Comparison of ENCODE assay signal across 9 cellular contexts in the genomic region with DNA sequence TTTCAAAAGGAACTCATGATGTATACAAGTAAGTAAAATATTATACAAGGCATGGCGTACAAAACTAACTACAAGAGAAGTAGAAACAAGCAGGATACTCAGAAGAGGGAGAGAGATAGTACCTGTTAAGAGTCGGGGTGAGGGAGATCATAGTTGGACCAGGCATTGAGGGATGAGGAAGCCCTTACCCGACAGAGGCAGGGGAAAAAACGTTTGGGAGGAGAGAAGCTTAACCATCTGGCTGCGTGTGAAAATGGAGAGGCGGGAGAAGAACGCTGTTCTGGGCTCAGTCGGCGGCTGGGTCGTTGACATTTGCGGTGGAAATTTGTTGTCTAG. TPM values are rescaled to one million over a fixed set of nuclear protein-coding genes. Genes with fewer than 3 reads are reported as not detected.
DNase-seq lines count a peak whose midpoint lies in the region; ATAC-seq, FAIRE-seq and TF ChIP-seq lines count a peak whose summit lies in the region.
"Had no signal": no experiment of that assay in that cellular context is flagged by ENCODE, and none has a peak within 500 bp of the region (broad histone marks: within the 10 kb centered on the region; RNA-seq: fewer than 3 reads in every experiment).

No MANE protein-coding gene starts in this region.

- peak overlapping the region; percentile 78 for H3K4me3 Mint-ChIP-seq in activated T-cell treated with anti-CD3 and anti-CD28 coated beads, Interleukin-2, amount 50 U/mL, for 4 hours
- H3K4me3 Mint-ChIP-seq in stimulated activated memory B cell treated with anti-CD40 and anti-IgM and Interleukin-4, amounts not matched to agents 10 μg/mL and 1 μg/mL and 100 μg/mL, for 72 hours, result peak overlapping the region; percentile 79

- H3K27ac ChIP-seq in SK-N-MC (no peak overlapping the region), endothelial cell of umbilical vein (ENCODE audit: insufficient read depth, low read depth, low read length) (no peak overlapping the region)

- POLR2A ChIA-PET in endothelial cell of umbilical vein (lab: Charles Lee), result no interaction called here

- H3K4me1 ChIP-seq in endothelial cell of umbilical vein (ENCODE audit: control insufficient read depth, extremely low read depth, insufficient read depth, low read length), result peaks cover 34% of the 10 kb centered on the region

- H3K4me1 Mint-ChIP-seq in activated T-cell treated with anti-CD3 and anti-CD28 coated beads, Interleukin-2, amount 50 U/mL, for 4 hours (ENCODE audit: low read depth), result peaks cover 40% of the 10 kb centered on the region
- H3K4me1 Mint-ChIP-seq in stimulated activated memory B cell treated with anti-CD40 and anti-IgM and Interleukin-4, amounts not matched to agents 10 μg/mL and 1 μg/mL and 100 μg/mL, for 72 hours, result peaks cover 46% of the 10 kb centered on the region

- CTCF ChIA-PET in endothelial cell of umbilical vein (lab: Charles Lee), result interaction anchor here (3.0 to 6.7 kb wide), 4 partner anchors 44 to 70 kb away, joined by 15 to 93 read pairs (median 39); no protein-coding TSS in a partner anchor

- peak overlapping the region; percentile 26 for H2AFZ ChIP-seq in endothelial cell of umbilical vein (ENCODE audit: low read depth, low read length)

- dilution Hi-C loops in endothelial cell of umbilical vein (cut with MboI; ENCODE audit: extremely low pct_ligation_motif_present, low sequenced_read_pairs), result no loop called here

- no peak for DNase-seq in activated T-cell treated with anti-CD3 and anti-CD28 coated beads, Interleukin-2, amount 50 U/mL, for 4 hours
- DNase-seq in activated T-cell treated with anti-CD3 and anti-CD28 coated beads for 4 hours, result no peak
- DNase-seq in SK-N-MC (ENCODE audit: low read depth, low spot score), result no peak
- DNase-seq in endothelial cell of umbilical vein (ENCODE audit: low read depth, low spot score), result no peak
- no peak for DNase-seq in DMS53 (lab: John Stamatoyannopoulos, UW)
- no peak for DNase-seq in NCI-H2171 treated with DMSO at 0.1 percent for 48 hours (lab: John Stamatoyannopoulos, UW)

- H3K36me3 Mint-ChIP-seq in activated T-cell treated with anti-CD3 and anti-CD28 coated beads, Interleukin-2, amount 50 U/mL, for 4 hours (ENCODE audit: insufficient read depth), result no peaks in the 10 kb centered on the region
- H3K36me3 Mint-ChIP-seq in stimulated activated memory B cell treated with anti-CD40 and anti-IgM and Interleukin-4, amounts not matched to agents 10 μg/mL and 1 μg/mL and 100 μg/mL, for 72 hours, result no peaks in the 10 kb centered on the region

- peak overlapping the region; percentile 21; the same call in 1 of the 2 replicates for H3K4me3 ChIP-seq in SK-N-MC
- H3K4me3 ChIP-seq in endothelial cell of umbilical vein (replicated peaks in 1 of 3; ENCODE audit: insufficient read depth in 1 of 3, low read depth in 1 of 3, low read length in 3 of 3), result no peak overlapping the region

- no peaks in the 10 kb centered on the region for H3K9me3 Mint-ChIP-seq in activated T-cell treated with anti-CD3 and anti-CD28 coated beads, Interleukin-2, amount 50 U/mL, for 4 hours
- no peaks in the 10 kb centered on the region for H3K9me3 Mint-ChIP-seq in stimulated activated memory B cell treated with anti-CD40 and anti-IgM and Interleukin-4, amounts not matched to agents 10 μg/mL and 1 μg/mL and 100 μg/mL, for 72 hours

- ATAC-seq in activated T-cell treated with anti-CD3 and anti-CD28 coated beads, Interleukin-2, amount 50 U/mL, for 4 hours, result no peak
- ATAC-seq in stimulated activated memory B cell treated with anti-CD40 and anti-IgM and Interleukin-4, amounts not matched to agents 10 μg/mL and 1 μg/mL and 100 μg/mL, for 72 hours, result no peak
- no peak for ATAC-seq in GM21381 (IDR thresholded peaks at IDR 0.05; ENCODE audit: unreplicated experiment)

- H4K20me1 ChIP-seq in endothelial cell of umbilical vein (replicated peaks; ENCODE audit: control insufficient read depth, extremely low read depth, insufficient read depth, low read length), result peaks cover 4% of the 10 kb centered on the region

- no peaks in the 10 kb centered on the region for H3K9me1 ChIP-seq in endothelial cell of umbilical vein (replicated peaks; ENCODE audit: control insufficient read depth, extremely low read depth, insufficient read depth, low read length)

- H3K79me2 ChIP-seq in endothelial cell of umbilical vein (ENCODE audit: control insufficient read depth, insufficient read depth, low read length), result peaks cover 39% of the 10 kb centered on the region

- no peak for TF ChIP-seq POLR2A in endothelial cell of umbilical vein (IDR thresholded peaks at IDR 0.05; ENCODE audit: low read depth, low read length)

- H3K36me3 ChIP-seq in SK-N-MC (ENCODE audit: insufficient read depth, low read length) (no peaks in the 10 kb centered on the region), endothelial cell of umbilical vein (ENCODE audit: control insufficient read depth in 2 of 2, extremely low read depth in 1 of 2, insufficient read depth in 2 of 2, low read length in 2 of 2) (no peaks in the 10 kb centered on the region)
- H3K36me3 ChIP-seq: BE2C had no signal

- peak overlapping the region; percentile 89 for H3K27ac Mint-ChIP-seq in stimulated activated memory B cell treated with anti-CD40 and anti-IgM and Interleukin-4, amounts not matched to agents 10 μg/mL and 1 μg/mL and 100 μg/mL, for 72 hours

- no peak overlapping the region for H3K4me2 ChIP-seq in endothelial cell of umbilical vein (ENCODE audit: insufficient read depth, low read length)

- no peak for FAIRE-seq in endothelial cell of umbilical vein (lab: Jason Lieb, UNC)

- H3K27me3 Mint-ChIP-seq in activated T-cell treated with anti-CD3 and anti-CD28 coated beads, Interleukin-2, amount 50 U/mL, for 4 hours (ENCODE audit: low read depth), result peaks cover 12% of the 10 kb centered on the region
- H3K27me3 Mint-ChIP-seq in stimulated activated memory B cell treated with anti-CD40 and anti-IgM and Interleukin-4, amounts not matched to agents 10 μg/mL and 1 μg/mL and 100 μg/mL, for 72 hours, result no peaks in the 10 kb centered on the region

- intact Hi-C loops in endothelial cell of umbilical vein (cut with micrococcal nuclease), result loop anchor here (1.0 to 2.0 kb wide), 6 partner anchors 34 to 139 kb away; a partner anchor contains a TSS

- H3K27me3 ChIP-seq in endothelial cell of umbilical vein (ENCODE audit: control insufficient read depth in 2 of 2, insufficient read depth in 2 of 2, low read length in 2 of 2), result peaks cover 23% of the 10 kb centered on the region in 2 experiments

- BruUV-seq in endothelial cell of umbilical vein (replicated peaks; lab: Mats Ljungman, UMichigan), result no TSS peak

- no peak for TF ChIP-seq CTCF in endothelial cell of umbilical vein (IDR thresholded peaks at IDR 0.05; ENCODE audit: extremely low read depth in 1 of 2, insufficient read depth in 1 of 2, low read depth in 1 of 2, low read length in 2 of 2)

- H3K9ac ChIP-seq in SK-N-MC (ENCODE audit: insufficient read length) (no peak overlapping the region), endothelial cell of umbilical vein (replicated peaks; ENCODE audit: extremely low read depth, insufficient read depth, low read length) (no peak overlapping the region)

- H3K9me3 ChIP-seq in SK-N-MC (ENCODE audit: low read depth, low read length), result no peaks in the 10 kb centered on the region
- no peaks in the 10 kb centered on the region for H3K9me3 ChIP-seq in endothelial cell of umbilical vein (replicated peaks; ENCODE audit: control insufficient read depth, insufficient read depth, low read length)
- H3K9me3 ChIP-seq: BE2C had no signal

TF ChIP-seq in endothelial cell of umbilical vein, 7 proteins besides CTCF, POLR2A, EP300 and RAD21:
- TF ChIP-seq, protein P1, sequence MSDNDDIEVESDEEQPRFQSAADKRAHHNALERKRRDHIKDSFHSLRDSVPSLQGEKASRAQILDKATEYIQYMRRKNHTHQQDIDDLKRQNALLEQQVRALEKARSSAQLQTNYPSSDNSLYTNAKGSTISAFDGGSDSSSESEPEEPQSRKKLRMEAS (IDR thresholded peaks at IDR 0.05; ENCODE audit: insufficient read depth, insufficient read length), result no peak
- TF ChIP-seq FOS (IDR thresholded peaks at IDR 0.05; ENCODE audit: borderline replicate concordance, insufficient read depth, low read length) (no peak), MYC (IDR thresholded peaks at IDR 0.05; ENCODE audit: low read depth, low read length) (no peak), JUN (IDR thresholded peaks at IDR 0.05; ENCODE audit: borderline replicate concordance, insufficient read depth, insufficient read length, low read depth) (no peak), POLR2AphosphoS5 (IDR thresholded peaks at IDR 0.05; ENCODE audit: insufficient read depth, low read depth, low read length) (no peak), EZH2 (IDR thresholded peaks at IDR 0.05; ENCODE audit: borderline replicate concordance, low read depth, low read length, severe bottlenecking) (no peak), GATA2 (IDR thresholded peaks at IDR 0.05; ENCODE audit: insufficient read depth, insufficient read length, low read depth, low read length) (no peak)

RNA-seq across cellular contexts. Expression of a gene that starts 0.6 kb away (rescaled TPM):
- 10 to 100 TPM; 22.1 to 24.0 (median 23.6) TPM for total RNA-seq in activated T-cell treated with anti-CD3 and anti-CD28 coated beads, Interleukin-2, amount 50 U/mL, for 4 hours
- total RNA-seq in endothelial cell of umbilical vein, result 93.2 and 93.3 TPM in 2 replicates
- 33.6 and 35.1 TPM in 2 replicates for polyA plus RNA-seq in endothelial cell of umbilical vein
- 31.3 and 33.6 TPM in 2 replicates for polyA plus RNA-seq in endothelial cell of umbilical vein (2011; cell fraction: cytosol; rRNA removed)
- 143 and 146 TPM in 2 replicates for polyA plus RNA-seq in endothelial cell of umbilical vein (2011; cell fraction: nucleus; rRNA removed)
- 37.7 and 39.3 TPM in 2 replicates for polyA plus RNA-seq in endothelial cell of umbilical vein (2012)
- 107 and 110 TPM in 2 replicates for polyA minus RNA-seq in endothelial cell of umbilical vein
- 4.4 TPM for polyA minus RNA-seq in endothelial cell of umbilical vein (2011; cell fraction: cytosol; rRNA and poly(A)+ RNA removed)
- polyA minus RNA-seq in endothelial cell of umbilical vein (2011; cell fraction: nucleus; rRNA and poly(A)+ RNA removed), result 75.3 and 104 TPM in 2 replicates

RNA-seq across cellular contexts. Expression of a gene that starts 33.6 kb away (rescaled TPM):
- total RNA-seq in activated T-cell treated with anti-CD3 and anti-CD28 coated beads, Interleukin-2, amount 50 U/mL, for 4 hours, result 100 to 1,000 TPM; 383 to 509 (median 438) TPM
- total RNA-seq in endothelial cell of umbilical vein, result 393 and 395 TPM in 2 replicates
- polyA plus RNA-seq in endothelial cell of umbilical vein, result 545 and 579 TPM in 2 replicates
- polyA plus RNA-seq in endothelial cell of umbilical vein (2011; cell fraction: cytosol; rRNA removed), result 324 and 346 TPM in 2 replicates
- polyA plus RNA-seq in endothelial cell of umbilical vein (2011; cell fraction: nucleus; rRNA removed), result 313 and 415 TPM in 2 replicates
- polyA plus RNA-seq in endothelial cell of umbilical vein (2012), result 363 and 512 TPM in 2 replicates
- polyA minus RNA-seq in endothelial cell of umbilical vein, result 426 and 448 TPM in 2 replicates
- polyA minus RNA-seq in endothelial cell of umbilical vein (2011; cell fraction: cytosol; rRNA and poly(A)+ RNA removed), result 212 TPM
- polyA minus RNA-seq in endothelial cell of umbilical vein (2011; cell fraction: nucleus; rRNA and poly(A)+ RNA removed), result 90.8 and 166 TPM in 2 replicates
